25 cellular contexts compared by ENCODE assay signal in genomic region chr21:44980562-44981489, GRCh38. TPM values are rescaled to one million over a fixed set of nuclear protein-coding genes. Genes with fewer than 3 reads are reported as not detected.
DNase-seq lines count a peak whose midpoint lies in the region; ATAC-seq, FAIRE-seq and TF ChIP-seq lines count a peak whose summit lies in the region.
"Had no signal": no experiment of that assay in that cellular context is flagged by ENCODE, and none has a peak within 500 bp of the region (broad histone marks: within the 10 kb centered on the region; RNA-seq: fewer than 3 reads in every experiment).

No MANE protein-coding gene starts in this region.

- H3K4me3 ChIP-seq in SK-N-MC (no peak overlapping the region), kidney (ENCODE audit: low read length in 2 of 2) (no peak overlapping the region), Peyer's patch (no peak overlapping the region)
- H3K4me3 ChIP-seq: colonic mucosa, heart right ventricle, lung, pancreas had no signal

- no peaks in the 10 kb centered on the region for H3K9me3 ChIP-seq in SK-N-MC (ENCODE audit: low read depth, low read length)
- H3K9me3 ChIP-seq in kidney (ENCODE audit: control insufficient read depth in 1 of 2, low read length in 2 of 2) = no peaks in the 10 kb centered on the region
- no peaks in the 10 kb centered on the region for H3K9me3 ChIP-seq in Peyer's patch
- H3K9me3 ChIP-seq: colonic mucosa, heart right ventricle, pancreas had no signal

- FAIRE-seq in kidney (lab: Jason Lieb, UNC) = no peak
- FAIRE-seq: A204.1, D721Med, HTR-8/SVneo, pancreas had no signal

- peaks cover 10 to 15% of the 10 kb centered on the region in 2 donors for H3K36me3 Mint-ChIP-seq in stimulated activated naive B cell treated with anti-CD40 and anti-IgM and Interleukin-4, amounts not matched to agents 10 μg/mL and 1 μg/mL and 100 μg/mL, for 72 hours

- ATAC-seq in Right ventricle myocardium inferior (no peak), left cardiac atrium (no peak)
- ATAC-seq in stimulated activated naive B cell treated with anti-CD40 and anti-IgM and Interleukin-4, amounts not matched to agents 10 μg/mL and 1 μg/mL and 100 μg/mL, for 72 hours (replicated peaks) = no peak
- ATAC-seq: activated CD4-positive, CD25-positive, alpha-beta regulatory T cell treated with anti-CD3 and anti-CD28 coated beads, Interleukin-2, amount 50 U/mL, for 24 hours; activated CD8-positive, alpha-beta T cell treated with anti-CD3 and anti-CD28 coated beads, Interleukin-2, amount 10 ng/mL, durations not matched to agents 7 days and 5 days; pancreas; stimulated activated naive CD8-positive, alpha-beta T cell treated with anti-CD3 and anti-CD28 coated beads, Interleukin-15, amount 100 ng/mL, for 72 hours had no signal

- H3K36me3 ChIP-seq in SK-N-MC (ENCODE audit: insufficient read depth, low read length) = no peaks in the 10 kb centered on the region; the same call in 1 of the 2 replicates
- no peaks in the 10 kb centered on the region for H3K36me3 ChIP-seq in kidney (ENCODE audit: control insufficient read depth in 1 of 2, insufficient read depth in 2 of 2, low read length in 2 of 2)
- peaks cover 0 to 12% (median 0%) of the 10 kb centered on the region in 3 donors for H3K36me3 ChIP-seq in Peyer's patch
- H3K36me3 ChIP-seq: colonic mucosa, pancreas had no signal

- H3K27ac ChIP-seq in SK-N-MC = peak overlapping the region; percentile 76
- no peak overlapping the region for H3K27ac ChIP-seq in kidney (ENCODE audit: low read depth in 2 of 2, low read length in 2 of 2)
- H3K27ac ChIP-seq in Peyer's patch = no peak overlapping the region
- H3K27ac ChIP-seq: colonic mucosa, pancreas had no signal

- intact Hi-C loops in Right ventricle myocardium inferior (cut with DNase I) = no loop called here
- intact Hi-C loops in left cardiac atrium (cut with DNase I) = no loop called here
- intact Hi-C loops in kidney (cut with DNase I) = no loop called here

- H3K4me1 ChIP-seq in kidney (ENCODE audit: control insufficient read depth in 1 of 2, insufficient read depth in 1 of 2, low read depth in 1 of 2, low read length in 2 of 2) = peaks cover 0 to 7% of the 10 kb centered on the region in 2 donors
- no peaks in the 10 kb centered on the region for H3K4me1 ChIP-seq in Peyer's patch
- H3K4me1 ChIP-seq: colonic mucosa, pancreas had no signal

- no peaks in the 10 kb centered on the region for H3K9me3 Mint-ChIP-seq in stimulated activated naive B cell treated with anti-CD40 and anti-IgM and Interleukin-4, amounts not matched to agents 10 μg/mL and 1 μg/mL and 100 μg/mL, for 72 hours
- H3K9me3 Mint-ChIP-seq: activated naive CD4-positive, alpha-beta T cell treated with anti-CD3 and anti-CD28 coated beads for 36 hours; activated T-cell treated with anti-CD3 and anti-CD28 coated beads, Interleukin-2, amount 50 U/mL, for 24 hours; stimulated activated naive CD8-positive, alpha-beta T cell treated with anti-CD3 and anti-CD28 coated beads, Interleukin-15, amount 100 ng/mL, for 72 hours had no signal

- no peaks in the 10 kb centered on the region for H3K27me3 ChIP-seq in Peyer's patch
- H3K27me3 ChIP-seq: colonic mucosa, heart right ventricle, pancreas had no signal

- H3K27ac Mint-ChIP-seq in stimulated activated naive B cell treated with anti-CD40 and anti-IgM and Interleukin-4, amounts not matched to agents 10 μg/mL and 1 μg/mL and 100 μg/mL, for 72 hours = peak overlapping the region; percentile 81
- H3K27ac Mint-ChIP-seq: activated CD8-positive, alpha-beta T cell treated with anti-CD3 and anti-CD28 coated beads, Interleukin-2, amount 10 ng/mL, durations not matched to agents 7 days and 5 days; activated naive CD4-positive, alpha-beta T cell treated with anti-CD3 and anti-CD28 coated beads for 36 hours; activated T-cell treated with anti-CD3 and anti-CD28 coated beads, Interleukin-2, amount 50 U/mL, for 24 hours had no signal

- no peaks in the 10 kb centered on the region for H3K27me3 Mint-ChIP-seq in stimulated activated naive B cell treated with anti-CD40 and anti-IgM and Interleukin-4, amounts not matched to agents 10 μg/mL and 1 μg/mL and 100 μg/mL, for 72 hours
- H3K27me3 Mint-ChIP-seq: activated T-cell treated with anti-CD3 and anti-CD28 coated beads, Interleukin-2, amount 50 U/mL, for 24 hours; stimulated activated naive CD8-positive, alpha-beta T cell treated with anti-CD3 and anti-CD28 coated beads, Interleukin-15, amount 100 ng/mL, for 72 hours had no signal

- TF ChIP-seq POLR2A in Peyer's patch (IDR thresholded peaks at IDR 0.05) = no peak

- no peak overlapping the region for H3K4me3 Mint-ChIP-seq in stimulated activated naive B cell treated with anti-CD40 and anti-IgM and Interleukin-4, amounts not matched to agents 10 μg/mL and 1 μg/mL and 100 μg/mL, for 72 hours
- H3K4me3 Mint-ChIP-seq: activated CD8-positive, alpha-beta T cell treated with anti-CD3 and anti-CD28 coated beads, Interleukin-2, amount 10 ng/mL, durations not matched to agents 7 days and 5 days; activated naive CD4-positive, alpha-beta T cell treated with anti-CD3 and anti-CD28 coated beads for 36 hours; activated T-cell treated with anti-CD3 and anti-CD28 coated beads, Interleukin-2, amount 50 U/mL, for 24 hours; stimulated activated naive CD8-positive, alpha-beta T cell treated with anti-CD3 and anti-CD28 coated beads, Interleukin-15, amount 100 ng/mL, for 72 hours had no signal

- DNase-seq in Right ventricle myocardium inferior (ENCODE audit: missing footprints) (peak; percentile 68), left cardiac atrium (no peak), SK-N-MC (ENCODE audit: low read depth, low spot score) (no peak), kidney (peak; percentile 72), cerebellar cortex (ENCODE audit: low spot score) (no peak), Peyer's patch (no peak), mesenteric fat pad (ENCODE audit: low spot score) (no peak)
- DNase-seq in stimulated activated naive B cell treated with anti-CD40 and anti-IgM and Interleukin-4, amounts not matched to agents 10 μg/mL and 1 μg/mL and 100 μg/mL, for 72 hours = no peak
- DNase-seq: activated CD8-positive, alpha-beta T cell treated with anti-CD3 and anti-CD28 coated beads, Interleukin-2, amount 10 ng/mL, durations not matched to agents 7 days and 5 days; activated naive CD4-positive, alpha-beta T cell treated with anti-CD3 and anti-CD28 coated beads for 36 hours; activated T-cell treated with anti-CD3 and anti-CD28 coated beads, Interleukin-2, amount 50 U/mL, for 24 hours; colonic mucosa; EL; heart right ventricle; NCI-H1105; NCI-H2081; NCI-H446 treated with DMSO at 0.1 percent for 48 hours; stimulated activated CD4-positive, alpha-beta T cell treated with anti-CD3 and anti-CD28 coated beads, Interleukin-1b, Interleukin-23, amount 100 ng/mL, for 48 hours; stimulated activated naive CD8-positive, alpha-beta T cell treated with anti-CD3 and anti-CD28 coated beads, Interleukin-15, amount 100 ng/mL, for 72 hours had no signal

- no peak for TF ChIP-seq CTCF in kidney (IDR thresholded peaks at IDR 0.05; ENCODE audit: borderline replicate concordance, extremely low read depth, insufficient read depth)
- no peak for TF ChIP-seq CTCF in Peyer's patch (IDR thresholded peaks at IDR 0.05)

- H3K4me1 Mint-ChIP-seq in stimulated activated naive B cell treated with anti-CD40 and anti-IgM and Interleukin-4, amounts not matched to agents 10 μg/mL and 1 μg/mL and 100 μg/mL, for 72 hours = no peaks in the 10 kb centered on the region
- H3K4me1 Mint-ChIP-seq: stimulated activated naive CD8-positive, alpha-beta T cell treated with anti-CD3 and anti-CD28 coated beads, Interleukin-15, amount 100 ng/mL, for 72 hours had no signal

- H3K9ac ChIP-seq in SK-N-MC (ENCODE audit: insufficient read length) (no peak overlapping the region), kidney (ENCODE audit: low read length in 2 of 2) (no peak overlapping the region)

RNA-seq across cellular contexts. Expression of gene SLX9, which starts 41.0 kb away (rescaled TPM):
- 66.5 TPM for total RNA-seq in Right ventricle myocardium inferior
- total RNA-seq in left cardiac atrium = 10 to 100 TPM; 26.1 to 28.6 TPM
- total RNA-seq in kidney = 27.1 TPM
- polyA plus RNA-seq in kidney (ENCODE audit: insufficient read depth, low read depth, low replicate concordance) = 35.1 TPM
- total RNA-seq in Peyer's patch = 10 to 100 TPM in 1 of 4 donors, 1 to 10 TPM in 2, not detected in 1; 7.8 to 10.5 (median 10.0) TPM
- 31.8 TPM for total RNA-seq in mesenteric fat pad

Comparison
In these comparisons a context has a peak if more than half of its experiments do, and no peak if none do; other contexts are left out.
1. DNase-seq: peak in Right ventricle myocardium inferior (single experiment) and kidney (single experiment); none in left cardiac atrium (single experiment), SK-N-MC (single experiment), stimulated activated naive B cell treated with anti-CD40 and anti-IgM and Interleukin-4, amounts not matched to agents 10 μg/mL and 1 μg/mL and 100 μg/mL, for 72 hours (single experiment), cerebellar cortex (single experiment), Peyer's patch (0 of 3) and mesenteric fat pad (single experiment).